In genomic region chr17:50397919-50398285, GRCh38 we compare ENCODE assay signal across 8 cellular contexts. TPM values are rescaled to one million over a fixed set of nuclear protein-coding genes. Genes with fewer than 3 reads are reported as not detected.
DNase-seq lines count a peak whose midpoint lies in the region; ATAC-seq, FAIRE-seq and TF ChIP-seq lines count a peak whose summit lies in the region.

No MANE protein-coding gene starts in this region.

- POLR2A ChIA-PET in AG04450 (lab: Yijun Ruan, JAX) (interaction anchor here (0.5 to 1.9 kb wide), 8 partner anchors 9 to 194 kb away, joined by 3 to 13 read pairs (median 4); partner anchors contain the start of gene ACSF2), HCT116 (lab: Charles Lee) (interaction anchor here (0.9 to 2.5 kb wide), 11 partner anchors 9 to 241 kb away, joined by 3 to 14 read pairs (median 4); partner anchors contain the start of genes ACSF2, EME1 and MRPL27)
- POLR2A ChIA-PET in activated naive CD8-positive, alpha-beta T cell treated with anti-CD3 and anti-CD28 coated beads, Interleukin-2, amount 10 ng/mL, durations not matched to agents 7 days and 5 days (lab: Charles Lee) = interaction anchor here (0.6 to 3.8 kb wide), 13 partner anchors 17 to 516 kb away, joined by 3 to 39 read pairs (median 5); partner anchors contain the start of genes ACSF2, EME1, MRPL27 and XYLT2

- H3K9me2 ChIP-seq in HCT116 (ENCODE audit: insufficient read depth) = no peaks in the 10 kb centered on the region

- RAD21 ChIA-PET in HCT116 (lab: Charles Lee; ENCODE audit: low non-redundant PET in 1 of 2, low total read pairs in 2 of 2, uncharacterized antibody in 2 of 2, unreplicated experiment in 2 of 2) = no interaction called here

- no peak overlapping the region for H3K27ac ChIP-seq in AG04450 (ENCODE audit: low read depth, low read length)
- no peak overlapping the region; the same call in 1 of the 2 replicates for H3K27ac ChIP-seq in HCT116 (ENCODE audit: low read depth, low read length)
- no peak overlapping the region for H3K27ac ChIP-seq in muscle layer of duodenum (ENCODE audit: low read length)
- H3K27ac ChIP-seq in small intestine (ENCODE audit: low read depth in 1 of 2, low read length in 1 of 2) = no peak overlapping the region

- peak overlapping the region; percentile 84 for H3K4me2 ChIP-seq in HCT116 (ENCODE audit: low read length)

- TF ChIP-seq POLR2A in HCT116 (IDR thresholded peaks at IDR 0.05; ENCODE audit: borderline replicate concordance, extremely low read depth, insufficient read depth, insufficient read length) = no peak

- BruUV-seq in HCT116 (replicated peaks; lab: Mats Ljungman, UMichigan) = no TSS peak

- intact Hi-C loops in HCT116 (cut with micrococcal nuclease) = loop anchor here (1.0 kb wide), 1 partner anchor 80 kb away; the partner anchor contains the start of gene RSAD1

- CTCF ChIA-PET in AG04450 (lab: Charles Lee) (interaction anchor here (0.7 to 4.9 kb wide), 35 partner anchors 9 to 765 kb away, joined by 3 to 45 read pairs (median 5); partner anchors contain the start of genes ACSF2, RSAD1 and XYLT2), HCT116 (lab: Charles Lee) (interaction anchor here (0.5 to 2.6 kb wide), 25 partner anchors 9 to 753 kb away, joined by 3 to 20 read pairs (median 4); partner anchors contain the start of genes ACSF2, RSAD1 and XYLT2)

- H3K4me3 ChIP-seq in AG04450 (ENCODE audit: low read depth, low read length) (peak overlapping the region; percentile 94; the same call in 1 of the 2 replicates), HCT116 (replicated peaks in 1 of 2; ENCODE audit: low read depth in 1 of 2, low read length in 2 of 2) (peak overlapping the region; percentile 95), muscle layer of duodenum (ENCODE audit: low read depth in 1 of 2, low read length in 2 of 2) (peak overlapping the region; percentile 96 to 98), small intestine (ENCODE audit: low read depth in 1 of 2, low read length in 2 of 2) (no peak overlapping the region)

- peak overlapping the region; percentile 98 for H3K9ac ChIP-seq in HCT116 (ENCODE audit: low read length)

- H3K9me3 Mint-ChIP-seq in activated naive CD8-positive, alpha-beta T cell treated with anti-CD3 and anti-CD28 coated beads, Interleukin-2, amount 10 ng/mL, durations not matched to agents 7 days and 5 days = peaks cover 3% of the 10 kb centered on the region

- H3K27me3 ChIP-seq in AG04450 (ENCODE audit: control insufficient read depth, insufficient read depth, low read length) = peaks cover 4% of the 10 kb centered on the region
- H3K27me3 ChIP-seq in HCT116 (ENCODE audit: insufficient read depth, low read length) = no peaks in the 10 kb centered on the region
- H3K27me3 ChIP-seq in muscle layer of duodenum (ENCODE audit: low read depth, low read length) = no peaks in the 10 kb centered on the region
- no peaks in the 10 kb centered on the region for H3K27me3 ChIP-seq in small intestine (ENCODE audit: control insufficient read depth in 2 of 2, insufficient read depth in 2 of 2, low read length in 2 of 2)

- ATAC-seq in HCT116 = peak; percentile 5; the same call in 1 of the 2 replicates
- ATAC-seq in activated naive CD8-positive, alpha-beta T cell treated with anti-CD3 and anti-CD28 coated beads, Interleukin-2, amount 10 ng/mL, durations not matched to agents 7 days and 5 days (ENCODE audit: low read depth) = no peak
- no peak for ATAC-seq in HG02970 (IDR thresholded peaks at IDR 0.05; ENCODE audit: low FRiP score, unreplicated experiment)
- no peak for ATAC-seq in HG03439 (IDR thresholded peaks at IDR 0.05; ENCODE audit: unreplicated experiment)

- peak overlapping the region; percentile 84 for H3K27ac Mint-ChIP-seq in activated naive CD8-positive, alpha-beta T cell treated with anti-CD3 and anti-CD28 coated beads, Interleukin-2, amount 10 ng/mL, durations not matched to agents 7 days and 5 days

- peaks cover 21% of the 10 kb centered on the region for H3K4me1 Mint-ChIP-seq in activated naive CD8-positive, alpha-beta T cell treated with anti-CD3 and anti-CD28 coated beads, Interleukin-2, amount 10 ng/mL, durations not matched to agents 7 days and 5 days

- WGBS in small intestine, 3 donors = 52 to 63% (median 56%) methylated on average over 9 of the region's 9 CpGs

- H3K4me1 ChIP-seq in HCT116 (ENCODE audit: control insufficient read depth in 1 of 2, insufficient read depth in 2 of 2, low read length in 2 of 2) (peaks cover 7 to 27% of the 10 kb centered on the region in 2 experiments), muscle layer of duodenum (ENCODE audit: control insufficient read depth in 1 of 2, insufficient read depth in 2 of 2, low read length in 2 of 2) (peaks cover 0 to 27% of the 10 kb centered on the region in 2 donors), small intestine (ENCODE audit: control insufficient read depth in 2 of 2, insufficient read depth in 1 of 2, low read depth in 1 of 2, low read length in 1 of 2) (peaks cover 0 to 2% of the 10 kb centered on the region in 2 donors)

- H3K36me3 Mint-ChIP-seq in activated naive CD8-positive, alpha-beta T cell treated with anti-CD3 and anti-CD28 coated beads, Interleukin-2, amount 10 ng/mL, durations not matched to agents 7 days and 5 days = peaks cover 11% of the 10 kb centered on the region

- TF ChIP-seq CTCF in AG04450 (IDR thresholded peaks at IDR 0.05; ENCODE audit: low read depth, low read length) = no peak
- no peak for TF ChIP-seq CTCF in HCT116 (IDR thresholded peaks at IDR 0.05 in 2 of 3, conservative IDR thresholded peaks at IDR 0.05 in 1 of 3; ENCODE audit: borderline replicate concordance in 1 of 3, insufficient read depth in 1 of 3, low read depth in 2 of 3, low read length in 2 of 3)

- H3K4me3 Mint-ChIP-seq in activated naive CD8-positive, alpha-beta T cell treated with anti-CD3 and anti-CD28 coated beads, Interleukin-2, amount 10 ng/mL, durations not matched to agents 7 days and 5 days = peak overlapping the region; percentile 98

- H3K36me3 ChIP-seq in HCT116 (ENCODE audit: control insufficient read depth in 1 of 2, insufficient read depth in 2 of 2, low read length in 2 of 2) = peaks cover 22 to 26% of the 10 kb centered on the region in 2 experiments
- peaks cover 21 to 33% of the 10 kb centered on the region in 2 donors for H3K36me3 ChIP-seq in muscle layer of duodenum (ENCODE audit: control insufficient read depth in 1 of 2, insufficient read depth in 2 of 2, low read length in 2 of 2)
- peaks cover 2 to 10% of the 10 kb centered on the region in 2 donors for H3K36me3 ChIP-seq in small intestine (ENCODE audit: control insufficient read depth in 2 of 2, insufficient read depth in 2 of 2, low read length in 2 of 2)

- no peak for FAIRE-seq in small intestine (lab: Jason Lieb, UNC)

- peaks cover 1% of the 10 kb centered on the region for H3K27me3 Mint-ChIP-seq in activated naive CD8-positive, alpha-beta T cell treated with anti-CD3 and anti-CD28 coated beads, Interleukin-2, amount 10 ng/mL, durations not matched to agents 7 days and 5 days

- H2AFZ ChIP-seq in HCT116 (ENCODE audit: low read depth, low read length, poor library complexity, severe bottlenecking) = peak overlapping the region; percentile 68

- H3K9me3 ChIP-seq in AG04450 (ENCODE audit: control insufficient read depth, insufficient read depth, low read length) (peaks cover 4% of the 10 kb centered on the region; the same call in 1 of the 2 replicates), HCT116 (ENCODE audit: control insufficient read depth in 1 of 2, insufficient read depth in 1 of 2, low read depth in 1 of 2, low read length in 2 of 2) (no peaks in the 10 kb centered on the region), muscle layer of duodenum (ENCODE audit: control insufficient read depth in 1 of 2, low read length in 2 of 2) (no peaks in the 10 kb centered on the region), small intestine (ENCODE audit: control insufficient read depth, low read depth) (no peaks in the 10 kb centered on the region)

- peaks cover 44% of the 10 kb centered on the region for H3K79me2 ChIP-seq in HCT116 (ENCODE audit: insufficient read depth, low read length)

- H4K20me1 ChIP-seq in HCT116 (ENCODE audit: insufficient read depth) = peaks cover 7% of the 10 kb centered on the region; the same call in 1 of the 2 replicates

- no peak for TF ChIP-seq RAD21 in HCT116 (IDR thresholded peaks at IDR 0.05; ENCODE audit: low read depth)

- DNase-seq in AG04450 (ENCODE audit: low read depth, low spot score) = no peak
- DNase-seq in HCT116 (ENCODE audit: low read depth, low spot score) = no peak
- no peak for DNase-seq in activated naive CD8-positive, alpha-beta T cell treated with anti-CD3 and anti-CD28 coated beads, Interleukin-2, amount 10 ng/mL, durations not matched to agents 7 days and 5 days
- DNase-seq in small intestine = no peak
- no peak for DNase-seq in NCI-H446 (lab: John Stamatoyannopoulos, UW)

RNA-seq across cellular contexts. Expression of gene LRRC59, which starts 0.6 kb away (rescaled TPM):
- polyA plus RNA-seq in AG04450 (2011; rRNA removed) (143 and 145 TPM in 2 replicates), small intestine (100 to 1,000 TPM in 1 of 3 donors, 10 to 100 TPM in 2; 51.0 to 108 (median 53.2) TPM)
- 132 and 146 TPM in 2 replicates for polyA minus RNA-seq in AG04450 (2011; rRNA and poly(A)+ RNA removed)
- total RNA-seq in HCT116 (2021; ENCODE audit: unreplicated experiment) = 221 TPM
- polyA plus RNA-seq in HCT116 (2012) = 180 and 200 TPM in 2 replicates
- 10 to 100 TPM; 45.0 to 47.1 TPM for total RNA-seq in activated naive CD8-positive, alpha-beta T cell treated with anti-CD3 and anti-CD28 coated beads, Interleukin-2, amount 10 ng/mL, durations not matched to agents 7 days and 5 days

RNA-seq across cellular contexts. Expression of gene EME1, which starts 24.9 kb away (rescaled TPM):
- polyA plus RNA-seq in AG04450 (2011; rRNA removed) = 2.2 and 2.5 TPM in 2 replicates
- 2.4 and 3.6 TPM in 2 replicates for polyA minus RNA-seq in AG04450 (2011; rRNA and poly(A)+ RNA removed)
- 31.8 TPM for total RNA-seq in HCT116 (2021; ENCODE audit: unreplicated experiment)
- 21.1 and 26.1 TPM in 2 replicates for polyA plus RNA-seq in HCT116 (2012)
- 10 to 100 TPM; 27.3 to 28.8 TPM for total RNA-seq in activated naive CD8-positive, alpha-beta T cell treated with anti-CD3 and anti-CD28 coated beads, Interleukin-2, amount 10 ng/mL, durations not matched to agents 7 days and 5 days
- polyA plus RNA-seq in small intestine = 1 to 10 TPM in 1 of 3 donors, not detected in 2; 2.5 TPM

RNA-seq across cellular contexts. Expression of gene MRPL27, which starts 24.9 kb away (rescaled TPM):
- polyA plus RNA-seq in AG04450 (2011; rRNA removed) (106 and 116 TPM in 2 replicates), small intestine (100 to 1,000 TPM; 146 to 247 (median 180) TPM)
- polyA minus RNA-seq in AG04450 (2011; rRNA and poly(A)+ RNA removed) = 46.9 and 47.1 TPM in 2 replicates
- 106 TPM for total RNA-seq in HCT116 (2021; ENCODE audit: unreplicated experiment)
- polyA plus RNA-seq in HCT116 (2012) = 140 and 142 TPM in 2 replicates
- 10 to 100 TPM; 49.6 to 51.0 TPM for total RNA-seq in activated naive CD8-positive, alpha-beta T cell treated with anti-CD3 and anti-CD28 coated beads, Interleukin-2, amount 10 ng/mL, durations not matched to agents 7 days and 5 days

RNA-seq across cellular contexts. Expression of gene ACSF2, which starts 28.1 kb away (rescaled TPM):
- 42.5 and 52.1 TPM in 2 replicates for polyA plus RNA-seq in AG04450 (2011; rRNA removed)
- polyA minus RNA-seq in AG04450 (2011; rRNA and poly(A)+ RNA removed) = 54.1 and 55.0 TPM in 2 replicates
- 52.4 TPM for total RNA-seq in HCT116 (2021; ENCODE audit: unreplicated experiment)
- 34.4 and 40.5 TPM in 2 replicates for polyA plus RNA-seq in HCT116 (2012)
- total RNA-seq in activated naive CD8-positive, alpha-beta T cell treated with anti-CD3 and anti-CD28 coated beads, Interleukin-2, amount 10 ng/mL, durations not matched to agents 7 days and 5 days = 10 to 100 TPM; 42.1 to 45.0 TPM
- 100 to 1,000 TPM in 2 of 3 donors, 10 to 100 TPM in 1; 13.5 to 259 (median 129) TPM for polyA plus RNA-seq in small intestine

RNA-seq across cellular contexts. Expression of gene XYLT2, which starts 52.0 kb away (rescaled TPM):
- polyA plus RNA-seq in AG04450 (2011; rRNA removed) (13.5 and 19.0 TPM in 2 replicates), small intestine (1 to 10 TPM; 3.8 to 9.2 (median 4.2) TPM)
- polyA minus RNA-seq in AG04450 (2011; rRNA and poly(A)+ RNA removed) = 26.9 and 36.9 TPM in 2 replicates
- total RNA-seq in HCT116 (2021; ENCODE audit: unreplicated experiment) = 37.5 TPM
- 30.3 and 34.3 TPM in 2 replicates for polyA plus RNA-seq in HCT116 (2012)
- total RNA-seq in activated naive CD8-positive, alpha-beta T cell treated with anti-CD3 and anti-CD28 coated beads, Interleukin-2, amount 10 ng/mL, durations not matched to agents 7 days and 5 days = 10 to 100 TPM; 29.0 to 31.9 TPM

Comparison
In these comparisons a context has a peak if more than half of its experiments do, and no peak if none do; other contexts are left out.
1. H3K4me3 ChIP-seq: peak in AG04450 (single experiment), HCT116 (2 of 2) and muscle layer of duodenum (2 of 2); none in small intestine (0 of 2).